ENCODE assay signal across 8 cellular contexts in genomic region chr7:134986363-134987231, GRCh38. TPM values are rescaled to one million over a fixed set of nuclear protein-coding genes. Genes with fewer than 3 reads are reported as not detected.
DNase-seq lines count a peak whose midpoint lies in the region; TF ChIP-seq lines count a peak whose summit lies in the region.

TSS of gene AGBL3 (plus strand) at chr7:134986508. CDS start at chr7:134987934, 1,426 bp downstream.

- H3K4me3 ChIP-seq in LNCaP clone FGC (ENCODE audit: low read depth, low read length) (peak within 1 kb of the TSS; percentile 95), fibroblast of villous mesenchyme (ENCODE audit: low read depth, low read length) (peak within 1 kb of the TSS; percentile 81), neural cell (ENCODE audit: low read length) (peak within 1 kb of the TSS; percentile 91), stomach (peak within 1 kb of the TSS; percentile 60 to 76 (median 70))

- peaks cover 17% of the 10 kb centered on the region for H3K79me2 ChIP-seq in neural cell (replicated peaks; ENCODE audit: insufficient read depth, low read length)

- TF ChIP-seq CTCF in LNCaP clone FGC (IDR thresholded peaks at IDR 0.05; ENCODE audit: control insufficient read depth, extremely low read depth, insufficient read depth) (peak; percentile 77), RWPE1 (conservative IDR thresholded peaks at IDR 0.05; ENCODE audit: low read depth) (peak; percentile 86), fibroblast of villous mesenchyme (IDR thresholded peaks at IDR 0.05; ENCODE audit: insufficient read depth, low read depth, low read length) (peak; percentile 47), neural cell (IDR thresholded peaks at IDR 0.05; ENCODE audit: poor library complexity, severe bottlenecking) (peak; percentile 88), stomach (IDR thresholded peaks at IDR 0.05) (peak in 5 of 7 experiments; percentile 31 to 70 (median 52))

- H3K9me3 ChIP-seq in neural cell (ENCODE audit: low read length) (no peaks in the 10 kb centered on the region), stomach (no peaks in the 10 kb centered on the region)

- peak within 1 kb of the TSS; percentile 75 for H2AFZ ChIP-seq in neural cell (ENCODE audit: low read depth, low read length)

- H3K27me3 ChIP-seq in neural cell (ENCODE audit: insufficient read depth, low read depth, low read length): no peaks in the 10 kb centered on the region
- H3K27me3 ChIP-seq in stomach: no peaks in the 10 kb centered on the region

- POLR2A ChIA-PET in RWPE1 (lab: Yijun Ruan, JAX; ENCODE audit: low non-redundant PET): no interaction called here

- H3K9me2 ChIP-seq in neural cell (ENCODE audit: insufficient read depth, low read length): no peaks in the 10 kb centered on the region

- peaks cover 16 to 48% (median 37%) of the 10 kb centered on the region in 4 donors for H3K4me1 ChIP-seq in stomach

- peak within 1 kb of the TSS; percentile 79 for H3K9ac ChIP-seq in neural cell (ENCODE audit: low read length)

- TF ChIP-seq RAD21 in neural cell (conservative IDR thresholded peaks at IDR 0.05): peak; percentile 69

- peak within 1 kb of the TSS; percentile 96 for H3K4me2 ChIP-seq in neural cell (ENCODE audit: low read length)

- CTCF ChIA-PET in RWPE1 (lab: Yijun Ruan, JAX): interaction anchor here (0.6 to 1.2 kb wide), 5 partner anchors 10 to 1824 kb away, joined by 3 to 5 read pairs (median 3); partner anchors contain the start of gene TMEM140

- TF ChIP-seq POLR2A in stomach (IDR thresholded peaks at IDR 0.05): peak in 1 of 4 donors; percentile 31

- no peaks in the 10 kb centered on the region for H4K20me1 ChIP-seq in neural cell (ENCODE audit: insufficient read depth)

- H3K36me3 ChIP-seq in neural cell (ENCODE audit: insufficient read depth, low read length) (no peaks in the 10 kb centered on the region), stomach (peaks cover 0 to 3% (median 0%) of the 10 kb centered on the region in 4 donors)

- H3F3A ChIP-seq in neural cell (ENCODE audit: insufficient read depth, low read length, poor library complexity, severe bottlenecking): no peaks in the 10 kb centered on the region

- intact Hi-C loops in stomach (cut with DNase I; ENCODE audit: low total_unique reads): no loop called here

- H3K27ac ChIP-seq in RWPE1 (peak within 1 kb of the TSS; percentile 85), neural cell (ENCODE audit: low read length) (peak within 1 kb of the TSS; percentile 80), stomach (peak within 1 kb of the TSS; percentile 86 to 96 (median 94))

- DNase-seq in ELR (ENCODE audit: low read depth) (peak; percentile 96), H4 (ENCODE audit: low spot score) (peak; percentile 98), LNCaP clone FGC (ENCODE audit: low read depth) (peak; percentile 87), RWPE1 (ENCODE audit: low spot score) (peak; percentile 92), fibroblast of villous mesenchyme (ENCODE audit: low read depth) (peak; percentile 90), stomach (peak; percentile 95)
- DNase-seq in activated effector memory CD4-positive, alpha-beta T cell treated with anti-CD3 and anti-CD28 coated beads, Interleukin-2, amount 50 U/mL, for 16 hours: peak; percentile 94

- TF ChIP-seq EP300 in neural cell (conservative IDR thresholded peaks at IDR 0.05; ENCODE audit: poor library complexity, severe bottlenecking) (no peak), stomach (IDR thresholded peaks at IDR 0.05) (no peak)

- 0 to 1% (median 0%) methylated on average over 35 to 69 of the region's 69 CpGs for WGBS in stomach, 5 donors

TF ChIP-seq in neural cell, 6 proteins besides CTCF, POLR2A, EP300 and RAD21:
- peak; percentile 79 for TF ChIP-seq TAF1 (IDR thresholded peaks at IDR 0.05; ENCODE audit: low read depth)
- TF ChIP-seq EZH2 (IDR thresholded peaks at IDR 0.05; ENCODE audit: borderline replicate concordance, insufficient read depth, low read length, poor library complexity, severe bottlenecking): no peak
- TF ChIP-seq MXI1 (conservative IDR thresholded peaks at IDR 0.05; ENCODE audit: poor library complexity, severe bottlenecking): peak; percentile 66
- TF ChIP-seq REST (IDR thresholded peaks at IDR 0.05; ENCODE audit: borderline replicate concordance): peak; percentile 45
- peak; percentile 71 for TF ChIP-seq POLR2AphosphoS5 (IDR thresholded peaks at IDR 0.05)
- TF ChIP-seq SMC3 (conservative IDR thresholded peaks at IDR 0.05; ENCODE audit: poor library complexity): peak; percentile 84

RNA-seq across cellular contexts. Expression of gene AGBL3, which starts in this region (rescaled TPM):
- total RNA-seq in H4 (2014; rRNA removed; shearing (Covaris generic)): 1.2 TPM in 1 of 2 replicates, not detected in the other
- total RNA-seq in fibroblast of villous mesenchyme: 1.3 and 1.6 TPM in 2 replicates
- polyA plus RNA-seq in neural cell: 7.5 and 9.5 TPM in 2 replicates
- polyA minus RNA-seq in neural cell: 11.0 and 11.1 TPM in 2 replicates
- total RNA-seq in stomach: 1 to 10 TPM in 2 of 5 donors, under 1 TPM in 1, not detected in 2; 0.29 to 8.4 (median 2.9) TPM
- polyA plus RNA-seq in stomach: 1 to 10 TPM in 2 of 3 donors, under 1 TPM in 1; 0.93 to 1.4 (median 1.2) TPM

Comparison
In these comparisons a context has a peak if more than half of its experiments do, and no peak if none do; other contexts are left out.
1. Peak in every context shown above with its lines: DNase-seq, H3K4me3 ChIP-seq and H3K27ac ChIP-seq.